In the genomic region with DNA sequence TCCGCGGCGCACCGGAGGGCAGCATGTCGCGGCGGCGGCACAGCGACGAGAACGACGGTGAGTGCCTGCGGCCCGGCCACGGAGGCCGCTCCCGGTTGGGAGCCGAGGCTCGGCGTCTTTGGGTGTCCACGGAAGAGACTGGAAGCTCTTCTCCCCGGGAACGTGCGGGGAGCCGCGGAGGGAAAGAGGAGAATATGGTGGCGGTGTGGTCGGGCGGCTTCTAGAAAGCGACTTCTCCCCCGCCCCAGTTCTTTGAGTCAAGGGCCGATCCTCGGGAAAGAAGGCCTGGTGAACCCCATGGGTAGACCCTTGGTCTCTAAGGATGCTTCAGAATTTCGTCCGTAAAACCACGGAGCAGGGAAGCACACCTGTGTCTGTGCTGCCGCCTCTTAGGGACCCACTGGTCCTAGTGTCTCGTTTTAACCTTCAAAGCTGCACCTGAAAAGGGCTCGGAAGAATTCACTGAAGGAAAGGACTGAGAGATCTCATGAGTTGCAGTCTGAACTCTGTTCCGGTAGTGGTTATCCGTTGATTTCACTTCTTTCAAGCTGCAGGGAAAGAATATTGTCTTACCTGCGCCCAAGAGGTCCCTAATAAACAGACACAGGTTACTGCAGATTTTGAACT, we compare ENCODE assay signal across 1 cellular context.
TF ChIP-seq lines count a peak whose summit lies in the region.

No MANE protein-coding gene starts in this region.

TF ChIP-seq in HepG2, 621 proteins besides CTCF, POLR2A, EP300 and RAD21 (continued from another document):
- TF ChIP-seq ZNF556 (CRISPR knock-in tag; IDR thresholded peaks at IDR 0.05; ENCODE audit: borderline replicate concordance) (no peak), PRDM10 (CRISPR knock-in tag; IDR thresholded peaks at IDR 0.05; ENCODE audit: low read depth) (no peak)
